27 cellular contexts compared by ENCODE assay signal in the genomic region with DNA sequence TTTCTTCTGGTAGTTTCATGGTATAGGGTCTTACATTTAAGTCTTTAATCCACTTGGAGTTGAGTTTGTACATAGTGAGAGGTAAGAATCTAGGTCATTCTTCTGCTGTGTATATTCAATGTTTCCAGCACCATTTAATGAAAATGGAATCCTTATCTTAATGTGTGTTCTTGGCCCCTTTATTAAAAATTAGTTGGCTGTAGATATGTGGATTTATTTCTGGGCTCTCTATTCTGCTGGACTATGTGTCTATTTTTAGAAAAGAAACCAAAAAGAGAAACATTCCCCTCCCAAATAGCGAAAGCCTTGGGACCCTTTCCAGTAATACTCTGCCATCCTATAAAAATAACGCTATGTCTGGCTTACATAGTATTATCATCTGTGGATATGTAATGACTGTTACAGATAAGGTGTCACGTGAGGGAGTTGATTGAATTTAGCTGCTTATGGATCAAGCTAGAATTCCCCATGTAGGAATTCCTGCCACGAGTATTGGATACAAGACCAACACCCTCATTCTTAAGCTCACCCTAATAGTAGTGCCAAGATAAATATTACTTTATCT.
"Had no signal": no experiment of that assay in that cellular context is flagged by ENCODE, and none has a peak within 500 bp of the region (broad histone marks: within the 10 kb centered on the region; RNA-seq: fewer than 3 reads in every experiment).

No MANE protein-coding gene starts in this region.

- H3K4me1 Mint-ChIP-seq: activated CD4-positive, alpha-beta memory T cell treated with anti-CD3 and anti-CD28 coated beads, Interleukin-2, amount 10 ng/mL, durations not matched to agents 7 days and 5 days; activated CD4-positive, alpha-beta T cell treated with anti-CD3 and anti-CD28 coated beads for 36 hours; activated CD4-positive, alpha-beta T cell treated with anti-CD3 and anti-CD28 coated beads, Interleukin-2, amount 10 ng/mL, durations not matched to agents 24 days and 14 days; activated T-helper 17 cell treated with anti-CD3 and anti-CD28 coated beads, Interleukin-2, amount 50 U/mL, for 72 hours had no signal

- H3K4me3 Mint-ChIP-seq: activated CD4-positive, alpha-beta memory T cell treated with anti-CD3 and anti-CD28 coated beads, Interleukin-2, amount 10 ng/mL, durations not matched to agents 7 days and 5 days; activated CD4-positive, alpha-beta T cell treated with anti-CD3 and anti-CD28 coated beads for 36 hours; activated CD4-positive, alpha-beta T cell treated with anti-CD3 and anti-CD28 coated beads, Interleukin-2, amount 10 ng/mL, durations not matched to agents 24 days and 14 days; activated naive CD8-positive, alpha-beta T cell; activated T-cell treated with anti-CD3 and anti-CD28 coated beads, Interleukin-2, amount 50 U/mL, for 4 hours; activated T-helper 17 cell treated with anti-CD3 and anti-CD28 coated beads, Interleukin-2, amount 50 U/mL, for 72 hours; effector memory CD8-positive, alpha-beta T cell had no signal

- ATAC-seq: activated CD4-positive, alpha-beta T cell treated with anti-CD3 and anti-CD28 coated beads for 36 hours; activated T-cell treated with anti-CD3 and anti-CD28 coated beads, Interleukin-2, amount 50 U/mL, for 4 hours; activated T-helper 17 cell treated with anti-CD3 and anti-CD28 coated beads, Interleukin-2, amount 50 U/mL, for 72 hours; body of pancreas; effector memory CD8-positive, alpha-beta T cell; gastroesophageal sphincter had no signal

- H3K36me3 Mint-ChIP-seq: activated naive CD8-positive, alpha-beta T cell had no signal

- H3K4me1 ChIP-seq: body of pancreas, esophagus muscularis mucosa, gastroesophageal sphincter had no signal

- H3K27me3 Mint-ChIP-seq: activated CD4-positive, alpha-beta memory T cell treated with anti-CD3 and anti-CD28 coated beads, Interleukin-2, amount 10 ng/mL, durations not matched to agents 7 days and 5 days; activated CD4-positive, alpha-beta T cell treated with anti-CD3 and anti-CD28 coated beads for 36 hours; activated CD4-positive, alpha-beta T cell treated with anti-CD3 and anti-CD28 coated beads, Interleukin-2, amount 10 ng/mL, durations not matched to agents 24 days and 14 days; activated naive CD8-positive, alpha-beta T cell; activated T-helper 17 cell treated with anti-CD3 and anti-CD28 coated beads, Interleukin-2, amount 50 U/mL, for 72 hours; effector memory CD8-positive, alpha-beta T cell had no signal

- DNase-seq: activated CD4-positive, alpha-beta memory T cell treated with anti-CD3 and anti-CD28 coated beads, Interleukin-2, amount 10 ng/mL, durations not matched to agents 7 days and 5 days; activated CD4-positive, alpha-beta T cell treated with anti-CD3 and anti-CD28 coated beads for 36 hours; activated CD4-positive, alpha-beta T cell treated with anti-CD3 and anti-CD28 coated beads, Interleukin-2, amount 10 ng/mL, durations not matched to agents 24 days and 14 days; activated CD4-positive, CD25-positive, alpha-beta regulatory T cell; activated CD4-positive, CD25-positive, alpha-beta regulatory T cell treated with anti-CD3 and anti-CD28 coated beads, Interleukin-2, amount 50 U/mL, for 72 hours; activated CD8-positive, alpha-beta memory T cell treated with anti-CD3 and anti-CD28 coated beads for 24 hours; activated effector memory CD4-positive, alpha-beta T cell treated with Interleukin-2 at 50 U/mL for 16 hours; activated gamma-delta T cell treated with Interleukin-2 at 50 U/mL for 16 hours; activated naive CD4-positive, alpha-beta T cell treated with anti-CD3 and anti-CD28 coated beads, Interleukin-2, amount 50 U/mL, for 16 hours; activated naive CD4-positive, alpha-beta T cell treated with Interleukin-2 at 50 U/mL for 16 hours; activated T-cell treated with anti-CD3 and anti-CD28 coated beads, Interleukin-2, amount 50 U/mL, for 4 hours; amygdala; aorta; body of pancreas; caudate nucleus; cortex of kidney; dermis blood vessel endothelial cell; effector CD4-positive, alpha-beta T cell; effector memory CD8-positive, alpha-beta T cell; erythroblast; foreskin melanocyte; head of caudate nucleus; T-helper 2 cell had no signal

- H3K27me3 ChIP-seq: body of pancreas, esophagus muscularis mucosa, gastroesophageal sphincter had no signal

- H3K27ac Mint-ChIP-seq: activated CD4-positive, alpha-beta memory T cell treated with anti-CD3 and anti-CD28 coated beads, Interleukin-2, amount 10 ng/mL, durations not matched to agents 7 days and 5 days; activated CD4-positive, alpha-beta T cell treated with anti-CD3 and anti-CD28 coated beads for 36 hours; activated CD4-positive, alpha-beta T cell treated with anti-CD3 and anti-CD28 coated beads, Interleukin-2, amount 10 ng/mL, durations not matched to agents 24 days and 14 days; activated naive CD8-positive, alpha-beta T cell; activated T-helper 17 cell treated with anti-CD3 and anti-CD28 coated beads, Interleukin-2, amount 50 U/mL, for 72 hours; effector memory CD8-positive, alpha-beta T cell had no signal

- H3K9me3 Mint-ChIP-seq: activated CD4-positive, alpha-beta T cell treated with anti-CD3 and anti-CD28 coated beads, Interleukin-2, amount 10 ng/mL, durations not matched to agents 24 days and 14 days had no signal

- H3K27ac ChIP-seq: body of pancreas, esophagus muscularis mucosa, gastroesophageal sphincter had no signal

- H3K9me3 ChIP-seq: body of pancreas, esophagus muscularis mucosa, gastroesophageal sphincter had no signal

- H3K4me3 ChIP-seq: body of pancreas, esophagus muscularis mucosa, gastroesophageal sphincter had no signal

- H3K36me3 ChIP-seq: esophagus muscularis mucosa, gastroesophageal sphincter had no signal
